Comparison of ENCODE assay signal across 1 cellular context in the genomic region with DNA sequence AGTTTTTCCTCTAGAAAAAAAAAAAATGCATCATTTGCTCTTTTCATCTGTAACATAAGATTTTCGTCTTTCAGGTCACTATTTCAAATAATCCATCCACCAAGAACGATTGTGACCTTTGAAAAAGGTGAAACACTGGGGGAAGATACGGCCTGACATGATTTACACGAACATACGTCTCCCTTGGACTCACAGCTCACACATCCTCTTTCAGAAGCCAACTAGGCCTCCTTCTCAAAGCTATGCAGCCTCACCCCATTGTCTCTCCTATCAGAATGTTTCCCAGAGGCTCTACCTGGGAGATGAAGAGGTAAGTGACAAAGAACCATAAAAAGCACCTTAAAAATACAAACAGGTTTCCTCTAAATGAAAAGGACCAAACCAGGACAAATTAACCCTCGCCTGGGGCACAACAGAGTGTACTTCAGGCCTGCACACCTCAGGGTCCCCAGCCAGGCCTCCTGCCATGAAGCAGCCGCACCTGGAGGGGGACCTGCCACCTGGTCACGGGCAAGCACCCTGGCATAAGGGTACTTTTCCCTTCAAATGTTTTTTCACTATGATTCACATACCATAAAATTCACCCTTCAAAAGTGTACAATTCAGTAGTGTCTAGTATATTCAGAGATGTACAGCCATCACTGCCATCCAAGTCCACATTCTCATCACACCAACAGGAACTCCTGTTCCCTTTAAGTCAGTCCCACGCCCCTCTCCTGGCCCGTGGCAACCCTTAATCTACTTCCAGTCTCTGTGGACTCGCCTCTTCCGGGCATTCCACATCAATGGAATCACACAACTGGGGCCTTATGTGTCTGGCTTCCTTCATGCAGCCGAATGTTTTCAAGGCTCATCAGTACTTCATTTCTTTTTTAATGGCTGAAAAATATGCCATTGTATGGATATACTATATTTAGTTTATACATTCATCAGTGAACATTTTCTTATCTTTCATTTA.
TF ChIP-seq lines count a peak whose summit lies in the region.

No MANE protein-coding gene starts in this region.

TF ChIP-seq in GM23338, 12 proteins besides CTCF, POLR2A, EP300 and RAD21 (continued from another document):
- TF ChIP-seq, protein P1, sequence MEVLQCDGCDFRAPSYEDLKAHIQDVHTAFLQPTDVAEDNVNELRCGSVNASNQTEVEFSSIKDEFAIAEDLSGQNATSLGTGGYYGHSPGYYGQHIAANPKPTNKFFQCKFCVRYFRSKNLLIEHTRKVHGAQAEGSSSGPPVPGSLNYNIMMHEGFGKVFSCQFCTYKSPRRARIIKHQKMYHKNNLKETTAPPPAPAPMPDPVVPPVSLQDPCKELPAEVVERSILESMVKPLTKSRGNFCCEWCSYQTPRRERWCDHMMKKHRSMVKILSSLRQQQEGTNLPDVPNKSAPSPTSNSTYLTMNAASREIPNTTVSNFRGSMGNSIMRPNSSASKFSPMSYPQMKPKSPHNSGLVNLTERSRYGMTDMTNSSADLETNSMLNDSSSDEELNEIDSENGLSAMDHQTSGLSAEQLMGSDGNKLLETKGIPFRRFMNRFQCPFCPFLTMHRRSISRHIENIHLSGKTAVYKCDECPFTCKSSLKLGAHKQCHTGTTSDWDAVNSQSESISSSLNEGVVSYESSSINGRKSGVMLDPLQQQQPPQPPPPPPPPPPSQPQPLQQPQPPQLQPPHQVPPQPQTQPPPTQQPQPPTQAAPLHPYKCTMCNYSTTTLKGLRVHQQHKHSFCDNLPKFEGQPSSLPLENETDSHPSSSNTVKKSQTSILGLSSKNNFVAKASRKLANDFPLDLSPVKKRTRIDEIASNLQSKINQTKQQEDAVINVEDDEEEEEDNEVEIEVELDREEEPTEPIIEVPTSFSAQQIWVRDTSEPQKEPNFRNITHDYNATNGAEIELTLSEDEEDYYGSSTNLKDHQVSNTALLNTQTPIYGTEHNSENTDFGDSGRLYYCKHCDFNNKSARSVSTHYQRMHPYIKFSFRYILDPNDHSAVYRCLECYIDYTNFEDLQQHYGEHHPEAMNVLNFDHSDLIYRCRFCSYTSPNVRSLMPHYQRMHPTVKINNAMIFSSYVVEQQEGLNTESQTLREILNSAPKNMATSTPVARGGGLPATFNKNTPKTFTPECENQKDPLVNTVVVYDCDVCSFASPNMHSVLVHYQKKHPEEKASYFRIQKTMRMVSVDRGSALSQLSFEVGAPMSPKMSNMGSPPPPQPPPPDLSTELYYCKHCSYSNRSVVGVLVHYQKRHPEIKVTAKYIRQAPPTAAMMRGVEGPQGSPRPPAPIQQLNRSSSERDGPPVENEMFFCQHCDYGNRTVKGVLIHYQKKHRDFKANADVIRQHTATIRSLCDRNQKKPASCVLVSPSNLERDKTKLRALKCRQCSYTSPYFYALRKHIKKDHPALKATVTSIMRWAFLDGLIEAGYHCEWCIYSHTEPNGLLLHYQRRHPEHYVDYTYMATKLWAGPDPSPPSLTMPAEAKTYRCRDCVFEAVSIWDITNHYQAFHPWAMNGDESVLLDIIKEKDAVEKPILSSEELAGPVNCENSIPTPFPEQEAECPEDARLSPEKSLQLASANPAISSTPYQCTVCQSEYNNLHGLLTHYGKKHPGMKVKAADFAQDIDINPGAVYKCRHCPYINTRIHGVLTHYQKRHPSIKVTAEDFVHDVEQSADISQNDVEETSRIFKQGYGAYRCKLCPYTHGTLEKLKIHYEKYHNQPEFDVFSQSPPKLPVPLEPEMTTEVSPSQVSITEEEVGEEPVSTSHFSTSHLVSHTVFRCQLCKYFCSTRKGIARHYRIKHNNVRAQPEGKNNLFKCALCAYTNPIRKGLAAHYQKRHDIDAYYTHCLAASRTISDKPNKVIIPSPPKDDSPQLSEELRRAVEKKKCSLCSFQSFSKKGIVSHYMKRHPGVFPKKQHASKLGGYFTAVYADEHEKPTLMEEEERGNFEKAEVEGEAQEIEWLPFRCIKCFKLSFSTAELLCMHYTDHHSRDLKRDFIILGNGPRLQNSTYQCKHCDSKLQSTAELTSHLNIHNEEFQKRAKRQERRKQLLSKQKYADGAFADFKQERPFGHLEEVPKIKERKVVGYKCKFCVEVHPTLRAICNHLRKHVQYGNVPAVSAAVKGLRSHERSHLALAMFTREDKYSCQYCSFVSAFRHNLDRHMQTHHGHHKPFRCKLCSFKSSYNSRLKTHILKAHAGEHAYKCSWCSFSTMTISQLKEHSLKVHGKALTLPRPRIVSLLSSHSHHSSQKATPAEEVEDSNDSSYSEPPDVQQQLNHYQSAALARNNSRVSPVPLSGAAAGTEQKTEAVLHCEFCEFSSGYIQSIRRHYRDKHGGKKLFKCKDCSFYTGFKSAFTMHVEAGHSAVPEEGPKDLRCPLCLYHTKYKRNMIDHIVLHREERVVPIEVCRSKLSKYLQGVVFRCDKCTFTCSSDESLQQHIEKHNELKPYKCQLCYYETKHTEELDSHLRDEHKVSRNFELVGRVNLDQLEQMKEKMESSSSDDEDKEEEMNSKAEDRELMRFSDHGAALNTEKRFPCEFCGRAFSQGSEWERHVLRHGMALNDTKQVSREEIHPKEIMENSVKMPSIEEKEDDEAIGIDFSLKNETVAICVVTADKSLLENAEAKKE (CRISPR knock-in tag; IDR thresholded peaks at IDR 0.05) = no peak
- TF ChIP-seq ZNF331 (CRISPR knock-in tag; IDR thresholded peaks at IDR 0.05; ENCODE audit: low read depth) (no peak), NANOG (IDR thresholded peaks at IDR 0.05; ENCODE audit: borderline replicate concordance) (no peak), JUNB (IDR thresholded peaks at IDR 0.05; ENCODE audit: unreplicated experiment) (no peak), EZH2phosphoT487 (IDR thresholded peaks at IDR 0.05; ENCODE audit: unreplicated experiment) (no peak), ETS1 (IDR thresholded peaks at IDR 0.05) (no peak)
TF ChIP-seq in GM23338: peak in this region for 0.
